1 cellular context compared by ENCODE assay signal in the genomic region with DNA sequence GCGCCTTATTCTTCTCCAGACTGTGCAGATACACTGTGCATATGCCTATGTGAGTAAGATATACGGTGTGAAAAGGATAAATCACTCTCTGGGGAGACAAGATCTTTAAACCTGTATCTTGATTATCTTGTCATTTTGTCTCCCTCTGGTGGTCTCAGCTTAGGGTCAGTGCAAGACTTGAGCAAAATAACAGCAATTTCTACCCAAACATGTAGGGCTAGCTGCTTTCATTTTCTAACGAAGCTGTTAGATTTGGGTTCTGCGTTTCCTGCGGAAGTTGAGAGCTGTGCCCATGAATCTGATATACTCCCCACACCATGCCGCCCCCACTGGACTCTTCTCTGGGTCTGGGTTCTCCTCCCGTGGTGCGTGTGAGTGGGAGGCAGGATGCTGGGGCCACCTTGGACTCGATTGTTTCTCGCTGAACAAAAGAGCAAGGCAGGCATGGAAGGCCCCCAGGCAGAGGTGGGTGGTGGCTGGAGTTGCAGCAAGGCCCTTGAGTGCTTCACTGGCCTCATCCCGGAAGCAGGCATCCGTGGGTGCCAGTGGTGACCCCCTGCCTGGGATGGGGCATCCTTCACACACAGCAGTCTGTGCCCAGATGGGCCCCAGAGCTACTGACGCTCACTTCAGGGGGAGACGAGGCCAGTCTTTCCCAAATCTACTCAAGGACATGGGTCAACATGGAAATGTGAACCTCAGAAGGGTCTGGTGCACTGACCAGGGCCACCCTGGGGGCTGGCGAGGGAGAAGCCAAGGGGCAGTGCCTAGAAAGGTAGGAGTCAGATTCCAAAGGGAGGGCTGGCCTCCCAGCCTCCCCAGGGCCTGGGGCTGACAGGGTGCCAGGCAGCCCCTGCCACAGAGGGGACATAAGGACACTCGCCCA.
TF ChIP-seq lines count a peak whose summit lies in the region.

No MANE protein-coding gene starts in this region.

TF ChIP-seq in GM12878, 131 proteins besides CTCF, POLR2A, EP300 and RAD21 (continued from another document):
- TF ChIP-seq MEF2A (IDR thresholded peaks at IDR 0.05; ENCODE audit: insufficient read depth, low read depth, low read length) (no peak), BRCA1 (IDR thresholded peaks at IDR 0.05; ENCODE audit: low read depth, low read length) (no peak), CBFB (IDR thresholded peaks at IDR 0.05; ENCODE audit: low read depth) (no peak), RELA (IDR thresholded peaks at IDR 0.05; ENCODE audit: borderline replicate concordance, partially characterized antibody) (no peak), REST (IDR thresholded peaks at IDR 0.05; ENCODE audit: low read depth, low read length) (no peak), PAX8 (IDR thresholded peaks at IDR 0.05) (no peak)
